10 cellular contexts compared by ENCODE assay signal in the genomic region with DNA sequence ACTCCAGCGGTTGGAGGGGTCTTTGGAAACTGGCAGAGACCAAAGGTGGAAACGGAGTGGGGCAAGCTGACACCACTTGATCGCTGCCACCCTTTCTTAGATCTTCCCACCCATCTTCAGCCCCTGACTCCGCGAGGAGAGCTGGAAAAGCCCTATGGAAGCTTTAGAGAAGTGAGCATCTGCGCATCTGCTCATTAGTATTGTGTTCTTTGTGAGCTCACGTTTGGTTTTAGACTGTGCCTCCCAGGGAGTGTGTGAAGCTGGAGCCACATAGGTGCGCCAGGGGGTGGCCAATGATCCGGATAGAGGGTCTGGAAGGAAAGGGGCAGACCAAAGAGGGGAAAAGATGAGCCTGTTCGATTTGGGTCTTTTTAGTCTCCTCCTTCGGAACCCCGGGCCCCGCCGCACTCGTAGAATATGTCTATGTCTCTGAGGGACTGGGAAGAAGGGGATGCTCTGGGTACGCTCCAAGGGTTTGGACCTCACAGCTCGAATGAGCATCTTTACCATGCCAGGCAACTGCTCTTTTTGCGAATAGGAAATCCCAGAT. TPM values are rescaled to one million over a fixed set of nuclear protein-coding genes. Genes with fewer than 3 reads are reported as not detected.
DNase-seq lines count a peak whose midpoint lies in the region; TF ChIP-seq lines count a peak whose summit lies in the region.
"Had no signal": no experiment of that assay in that cellular context is flagged by ENCODE, and none has a peak within 500 bp of the region (broad histone marks: within the 10 kb centered on the region; RNA-seq: fewer than 3 reads in every experiment).

No MANE protein-coding gene starts in this region.

- H3K9me3 Mint-ChIP-seq in T-helper 2 cell treated with Interferon-gamma antibody and Interleukin-4, amounts not matched to agents 5 μg/mL and 100 μg/mL, for 36 hours, result no peaks in the 10 kb centered on the region
- H3K9me3 Mint-ChIP-seq in activated T-helper 1 cell treated with anti-CD3 and anti-CD28 coated beads, Interleukin-12 subunit alpha, Interleukin-12 subunit beta, Interleukin-2, Interleukin-4 antibody, amounts not matched to agents 30 ng/mL and 10 ng/mL and 1 ng/mL, durations not matched to agents 14 hours and 24 hours and 36 hours, result no peaks in the 10 kb centered on the region

- peaks cover 27% of the 10 kb centered on the region for H3K4me1 Mint-ChIP-seq in T-helper 2 cell treated with Interferon-gamma antibody and Interleukin-4, amounts not matched to agents 5 μg/mL and 100 μg/mL, for 36 hours (ENCODE audit: low read depth)
- H3K4me1 Mint-ChIP-seq in activated T-helper 1 cell treated with anti-CD3 and anti-CD28 coated beads, Interleukin-12 subunit alpha, Interleukin-12 subunit beta, Interleukin-2, Interleukin-4 antibody, amounts not matched to agents 30 ng/mL and 10 ng/mL and 1 ng/mL, durations not matched to agents 14 hours and 24 hours and 36 hours (ENCODE audit: low read depth), result peaks cover 27% of the 10 kb centered on the region

- intact Hi-C loops in activated T-helper 1 cell treated with anti-CD3 and anti-CD28 coated beads, Interleukin-12 subunit alpha, Interleukin-12 subunit beta, Interleukin-2, Interleukin-4 antibody, amounts not matched to agents 30 ng/mL and 10 ng/mL and 1 ng/mL, durations not matched to agents 14 hours and 24 hours and 36 hours (cut with micrococcal nuclease), result no loop called here
- intact Hi-C loops in stomach (cut with DNase I; ENCODE audit: low total_unique reads), result no loop called here

- H3K27me3 Mint-ChIP-seq in T-helper 2 cell treated with Interferon-gamma antibody and Interleukin-4, amounts not matched to agents 5 μg/mL and 100 μg/mL, for 36 hours (ENCODE audit: low read depth), result peaks cover 60% of the 10 kb centered on the region
- H3K27me3 Mint-ChIP-seq in activated T-helper 1 cell treated with anti-CD3 and anti-CD28 coated beads, Interleukin-12 subunit alpha, Interleukin-12 subunit beta, Interleukin-2, Interleukin-4 antibody, amounts not matched to agents 30 ng/mL and 10 ng/mL and 1 ng/mL, durations not matched to agents 14 hours and 24 hours and 36 hours (ENCODE audit: insufficient read depth), result peaks cover 49% of the 10 kb centered on the region

- H3K36me3 ChIP-seq in stomach, result no peaks in the 10 kb centered on the region

- H3K36me3 Mint-ChIP-seq in T-helper 2 cell treated with Interferon-gamma antibody and Interleukin-4, amounts not matched to agents 5 μg/mL and 100 μg/mL, for 36 hours (ENCODE audit: low read depth), result no peaks in the 10 kb centered on the region
- H3K36me3 Mint-ChIP-seq in activated T-helper 1 cell treated with anti-CD3 and anti-CD28 coated beads, Interleukin-12 subunit alpha, Interleukin-12 subunit beta, Interleukin-2, Interleukin-4 antibody, amounts not matched to agents 30 ng/mL and 10 ng/mL and 1 ng/mL, durations not matched to agents 14 hours and 24 hours and 36 hours (ENCODE audit: low read depth), result no peaks in the 10 kb centered on the region

- no peak for TF ChIP-seq EP300 in stomach (IDR thresholded peaks at IDR 0.05)

- no peak for TF ChIP-seq POLR2A in stomach (IDR thresholded peaks at IDR 0.05)

- H3K27ac Mint-ChIP-seq in T-helper 2 cell treated with Interferon-gamma antibody and Interleukin-4, amounts not matched to agents 5 μg/mL and 100 μg/mL, for 36 hours, result no peak overlapping the region
- no peak overlapping the region for H3K27ac Mint-ChIP-seq in activated T-helper 1 cell treated with anti-CD3 and anti-CD28 coated beads, Interleukin-12 subunit alpha, Interleukin-12 subunit beta, Interleukin-2, Interleukin-4 antibody, amounts not matched to agents 30 ng/mL and 10 ng/mL and 1 ng/mL, durations not matched to agents 14 hours and 24 hours and 36 hours

- no peak for DNase-seq in T-helper 2 cell treated with Interferon-gamma antibody and Interleukin-4, amounts not matched to agents 5 μg/mL and 100 μg/mL, for 36 hours (ENCODE audit: low spot score)
- DNase-seq in T-helper 2 cell (no peak), stomach (no peak), NCI-H526 treated with DMSO at 0.1 percent for 48 hours (lab: John Stamatoyannopoulos, UW) (no peak), SHP77 (lab: John Stamatoyannopoulos, UW) (no peak), NCI-H510A (lab: John Stamatoyannopoulos, UW) (no peak)
- no peak for DNase-seq in activated T-helper 1 cell treated with anti-CD3 and anti-CD28 coated beads, Interleukin-12 subunit alpha, Interleukin-12 subunit beta, Interleukin-2, Interleukin-4 antibody, amounts not matched to agents 30 ng/mL and 10 ng/mL and 1 ng/mL, durations not matched to agents 14 hours and 24 hours and 36 hours (ENCODE audit: low spot score)
- DNase-seq: GOT3 had no signal

- no peaks in the 10 kb centered on the region for H3K9me3 ChIP-seq in iPS-18c (ENCODE audit: control insufficient read depth, insufficient read depth, low read length)
- no peaks in the 10 kb centered on the region for H3K9me3 ChIP-seq in stomach

- H3K4me3 ChIP-seq in iPS-18c (ENCODE audit: insufficient read depth, low read depth, low read length) (peak overlapping the region; percentile 52), stomach (peak overlapping the region; percentile 35 to 48 (median 40))

- no peak overlapping the region for H3K27ac ChIP-seq in stomach

- H3K4me3 Mint-ChIP-seq in T-helper 2 cell treated with Interferon-gamma antibody and Interleukin-4, amounts not matched to agents 5 μg/mL and 100 μg/mL, for 36 hours, result peak overlapping the region; percentile 80
- peak overlapping the region; percentile 65 for H3K4me3 Mint-ChIP-seq in activated T-helper 1 cell treated with anti-CD3 and anti-CD28 coated beads, Interleukin-12 subunit alpha, Interleukin-12 subunit beta, Interleukin-2, Interleukin-4 antibody, amounts not matched to agents 30 ng/mL and 10 ng/mL and 1 ng/mL, durations not matched to agents 14 hours and 24 hours and 36 hours

- WGBS in stomach, 5 donors, result 4 to 9% (median 6%) methylated on average over 18 of the region's 18 CpGs

- H3K27me3 ChIP-seq in stomach, result peaks cover 11 to 82% (median 44%) of the 10 kb centered on the region in 3 donors

- peaks cover 21 to 40% (median 32%) of the 10 kb centered on the region in 4 donors for H3K4me1 ChIP-seq in stomach

- no peak for TF ChIP-seq CTCF in stomach (IDR thresholded peaks at IDR 0.05)

RNA-seq across cellular contexts. Expression of gene DKK2, which starts 0.6 kb away (rescaled TPM):
- total RNA-seq in activated T-helper 1 cell treated with anti-CD3 and anti-CD28 coated beads, Interleukin-12 subunit alpha, Interleukin-12 subunit beta, Interleukin-2, Interleukin-4 antibody, amounts not matched to agents 30 ng/mL and 10 ng/mL and 1 ng/mL, durations not matched to agents 14 hours and 24 hours and 36 hours, result not detected in 2 replicates
- total RNA-seq in stomach, result 1 to 10 TPM in 1 of 5 donors, under 1 TPM in 1, not detected in 3; 0.58 to 2.6 TPM
- polyA plus RNA-seq in stomach, result under 1 TPM in 1 of 3 donors, not detected in 2; 0.05 TPM
- total RNA-seq: dermis microvascular lymphatic vessel endothelial cell had no signal
